ENCODE assay signal across 10 cellular contexts in genomic region chr4:86451560-86452322, GRCh38.
DNase-seq lines count a peak whose midpoint lies in the region; ATAC-seq and TF ChIP-seq lines count a peak whose summit lies in the region.
"Had no signal": no experiment of that assay in that cellular context is flagged by ENCODE, and none has a peak within 500 bp of the region (broad histone marks: within the 10 kb centered on the region; RNA-seq: fewer than 3 reads in every experiment).

No MANE protein-coding gene starts in this region.

- H3K9me3 ChIP-seq in HUES48 (ENCODE audit: control insufficient read depth, insufficient read depth, low read length) (no peaks in the 10 kb centered on the region), tibial nerve (no peaks in the 10 kb centered on the region)

- in situ Hi-C loops in astrocyte of the spinal cord (cut with HindIII; ENCODE audit: low sequenced_read_pairs), result no loop called here
- in situ Hi-C loops in GM13976 (cut with MboI; ENCODE audit: low sequenced_read_pairs, unreplicated experiment), result no loop called here

- DNase-seq in astrocyte of the spinal cord (ENCODE audit: low read depth, low spot score) (no peak), iPS-NIHi11 (ENCODE audit: low spot score) (peak; percentile 21), tibial nerve (ENCODE audit: low spot score in 2 of 2) (no peak), GM13976 (ENCODE audit: low spot score) (no peak)
- no peak for DNase-seq in activated CD4-positive, alpha-beta T cell treated with anti-CD3 and anti-CD28 coated beads, Interleukin-2, amount 50 U/mL, for 4 hours
- DNase-seq: NCI-H1092 treated with DMSO at 0.1 percent for 48 hours; stimulated activated CD4-positive, alpha-beta T cell treated with anti-CD3 and anti-CD28 coated beads, Interleukin-1b, Interleukin-23, amount 100 ng/mL, for 48 hours had no signal

- no peak for TF ChIP-seq POLR2A in tibial nerve (IDR thresholded peaks at IDR 0.05)

- H3K4me3 ChIP-seq in HUES48 (ENCODE audit: low read depth, low read length), result no peak overlapping the region
- H3K4me3 ChIP-seq in astrocyte of the spinal cord (ENCODE audit: low read depth, low read length), result peak overlapping the region; percentile 30
- peak overlapping the region in 3 of 4 donors; percentile 2 to 47 (median 11) for H3K4me3 ChIP-seq in tibial nerve

- 69 to 71% methylated on average over 7 of the region's 7 CpGs for WGBS in tibial nerve, 2 donors

- no peaks in the 10 kb centered on the region for H3K27me3 ChIP-seq in HUES48 (ENCODE audit: control insufficient read depth, insufficient read depth, low read length)
- H3K27me3 ChIP-seq in tibial nerve, result no peaks in the 10 kb centered on the region

- H3K27ac ChIP-seq in HUES48 (ENCODE audit: low read depth, low read length), result peak overlapping the region; percentile 79
- H3K27ac ChIP-seq in tibial nerve, result no peak overlapping the region

- TF ChIP-seq EP300 in tibial nerve (IDR thresholded peaks at IDR 0.05), result no peak

- no peak overlapping the region for H3K9ac ChIP-seq in HUES48 (ENCODE audit: low read depth, low read length)

- TF ChIP-seq CTCF in astrocyte of the spinal cord (IDR thresholded peaks at IDR 0.05; ENCODE audit: low read depth, low read length), result no peak
- TF ChIP-seq CTCF in tibial nerve (IDR thresholded peaks at IDR 0.05), result no peak
- TF ChIP-seq CTCF in GM13976 (IDR thresholded peaks at IDR 0.05; ENCODE audit: borderline replicate concordance, control extremely low read depth, extremely low read depth, insufficient read depth, missing control alignments), result no peak

- no peaks in the 10 kb centered on the region for H3K36me3 ChIP-seq in HUES48 (ENCODE audit: control insufficient read depth, insufficient read depth, low read length)
- H3K36me3 ChIP-seq in tibial nerve, result no peaks in the 10 kb centered on the region

- H3K4me1 ChIP-seq in HUES48 (ENCODE audit: control insufficient read depth, insufficient read depth, low read length), result peaks cover 58% of the 10 kb centered on the region
- H3K4me1 ChIP-seq in tibial nerve, result no peaks in the 10 kb centered on the region

- no peak for ATAC-seq in GM19463 (IDR thresholded peaks at IDR 0.05; ENCODE audit: unreplicated experiment)
- ATAC-seq in HG03520 (IDR thresholded peaks at IDR 0.05; ENCODE audit: unreplicated experiment), result no peak
